ENCODE assay signal across 30 cellular contexts in the genomic region with DNA sequence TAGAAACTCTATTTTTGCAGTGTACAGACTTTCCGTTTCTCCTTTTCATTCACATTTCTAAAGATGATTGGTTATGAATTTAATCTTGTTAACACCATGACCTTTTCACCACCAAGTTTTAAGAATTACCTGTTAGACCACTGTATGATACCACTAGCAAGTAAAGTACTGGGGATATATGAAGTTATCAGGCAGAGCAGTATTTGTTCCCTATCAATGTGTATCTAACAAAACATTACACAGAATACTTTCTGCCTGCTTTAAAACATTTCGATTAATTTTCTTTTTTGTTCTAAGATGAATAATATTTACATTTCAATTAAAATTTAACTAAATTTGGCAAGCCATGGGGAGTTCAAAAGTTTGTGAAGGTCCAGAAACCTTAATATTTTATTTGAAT.
"Had no signal": no experiment of that assay in that cellular context is flagged by ENCODE, and none has a peak within 500 bp of the region (broad histone marks: within the 10 kb centered on the region; RNA-seq: fewer than 3 reads in every experiment).

No MANE protein-coding gene starts in this region.

- H2AFZ ChIP-seq: neural progenitor cell had no signal

- H3K4me2 ChIP-seq: neural progenitor cell had no signal

- H3K4me3 ChIP-seq: gastrocnemius medialis, heart left ventricle, lung, neural progenitor cell, prostate gland, skin epidermis, spleen, suprapubic skin, transverse colon, upper lobe of right lung, uterus had no signal

- ATAC-seq: effector memory CD8-positive, alpha-beta T cell; esophagus mucosa; gastrocnemius medialis; heart left ventricle; left colon; left ventricle myocardium superior; naive thymus-derived CD4-positive, alpha-beta T cell; right cardiac atrium; stimulated activated memory B cell treated with anti-CD40 and anti-IgM and Interleukin-4, amounts not matched to agents 10 μg/mL and 1 μg/mL and 100 μg/mL, for 72 hours; upper lobe of right lung had no signal

- H3K36me3 ChIP-seq: gastrocnemius medialis, heart left ventricle, neural progenitor cell, prostate gland, spleen, suprapubic skin, transverse colon, upper lobe of right lung, uterus had no signal

- H3K27me3 Mint-ChIP-seq: effector memory CD8-positive, alpha-beta T cell; naive thymus-derived CD4-positive, alpha-beta T cell; stimulated activated memory B cell treated with anti-CD40 and anti-IgM and Interleukin-4, amounts not matched to agents 10 μg/mL and 1 μg/mL and 100 μg/mL, for 72 hours; stimulated activated naive CD8-positive, alpha-beta T cell treated with anti-CD3 and anti-CD28 coated beads, Interleukin-15, Interleukin-2, amounts not matched to agents 100 ng/mL and 50 ng/mL, for 24 hours had no signal

- H3K4me1 ChIP-seq: gastrocnemius medialis, heart left ventricle, neural progenitor cell, prostate gland, spleen, suprapubic skin, transverse colon, upper lobe of right lung, uterus had no signal

- H3K9me3 ChIP-seq: gastrocnemius medialis, prostate gland, suprapubic skin, transverse colon, upper lobe of right lung, uterus had no signal

- H3K27me3 ChIP-seq: gastrocnemius medialis, heart left ventricle, neural progenitor cell, spleen, suprapubic skin, transverse colon, upper lobe of right lung, uterus had no signal

- H3K9me3 Mint-ChIP-seq: effector memory CD8-positive, alpha-beta T cell; nephron; neural progenitor cell; stimulated activated memory B cell treated with anti-CD40 and anti-IgM and Interleukin-4, amounts not matched to agents 10 μg/mL and 1 μg/mL and 100 μg/mL, for 72 hours; stimulated activated naive CD8-positive, alpha-beta T cell treated with anti-CD3 and anti-CD28 coated beads, Interleukin-15, Interleukin-2, amounts not matched to agents 100 ng/mL and 50 ng/mL, for 24 hours had no signal

- H3K4me1 Mint-ChIP-seq: nephron; neural progenitor cell; stimulated activated memory B cell treated with anti-CD40 and anti-IgM and Interleukin-4, amounts not matched to agents 10 μg/mL and 1 μg/mL and 100 μg/mL, for 72 hours had no signal

- H3K36me3 Mint-ChIP-seq: neural progenitor cell; stimulated activated memory B cell treated with anti-CD40 and anti-IgM and Interleukin-4, amounts not matched to agents 10 μg/mL and 1 μg/mL and 100 μg/mL, for 72 hours had no signal

- H3K27ac Mint-ChIP-seq: effector memory CD8-positive, alpha-beta T cell; mesothelial cell of epicardium; naive thymus-derived CD4-positive, alpha-beta T cell; neural progenitor cell; stimulated activated memory B cell treated with anti-CD40 and anti-IgM and Interleukin-4, amounts not matched to agents 10 μg/mL and 1 μg/mL and 100 μg/mL, for 72 hours; stimulated activated naive CD8-positive, alpha-beta T cell treated with anti-CD3 and anti-CD28 coated beads, Interleukin-15, Interleukin-2, amounts not matched to agents 100 ng/mL and 50 ng/mL, for 24 hours had no signal

- H3K4me3 Mint-ChIP-seq: effector memory CD8-positive, alpha-beta T cell; immature natural killer cell; mesothelial cell of epicardium; naive thymus-derived CD4-positive, alpha-beta T cell; nephron; neural progenitor cell; stimulated activated memory B cell treated with anti-CD40 and anti-IgM and Interleukin-4, amounts not matched to agents 10 μg/mL and 1 μg/mL and 100 μg/mL, for 72 hours; stimulated activated naive CD8-positive, alpha-beta T cell treated with anti-CD3 and anti-CD28 coated beads, Interleukin-15, Interleukin-2, amounts not matched to agents 100 ng/mL and 50 ng/mL, for 24 hours had no signal

- H3K9ac ChIP-seq: neural progenitor cell had no signal

- DNase-seq: cortex of kidney; effector memory CD8-positive, alpha-beta T cell; foreskin fibroblast; gastrocnemius medialis; heart left ventricle; hippocampal formation; immature natural killer cell; islet precursor cell; kidney glomerular epithelial cell; left colon; left ventricle myocardium superior; mesenchymal stem cell; naive thymus-derived CD4-positive, alpha-beta T cell; right cardiac atrium; spleen; stimulated activated CD4-positive, alpha-beta T cell treated with anti-CD3 and anti-CD28 coated beads, Interleukin-4, amount 100 ng/mL, for 4 hours; transverse colon; upper lobe of right lung; uterus had no signal

- H3K27ac ChIP-seq: epithelial cell of prostate, gastrocnemius medialis, heart left ventricle, neural progenitor cell, prostate gland, skin epidermis, spleen, suprapubic skin, transverse colon, upper lobe of right lung, uterus had no signal
